1 cellular context compared by ENCODE assay signal in the genomic region with DNA sequence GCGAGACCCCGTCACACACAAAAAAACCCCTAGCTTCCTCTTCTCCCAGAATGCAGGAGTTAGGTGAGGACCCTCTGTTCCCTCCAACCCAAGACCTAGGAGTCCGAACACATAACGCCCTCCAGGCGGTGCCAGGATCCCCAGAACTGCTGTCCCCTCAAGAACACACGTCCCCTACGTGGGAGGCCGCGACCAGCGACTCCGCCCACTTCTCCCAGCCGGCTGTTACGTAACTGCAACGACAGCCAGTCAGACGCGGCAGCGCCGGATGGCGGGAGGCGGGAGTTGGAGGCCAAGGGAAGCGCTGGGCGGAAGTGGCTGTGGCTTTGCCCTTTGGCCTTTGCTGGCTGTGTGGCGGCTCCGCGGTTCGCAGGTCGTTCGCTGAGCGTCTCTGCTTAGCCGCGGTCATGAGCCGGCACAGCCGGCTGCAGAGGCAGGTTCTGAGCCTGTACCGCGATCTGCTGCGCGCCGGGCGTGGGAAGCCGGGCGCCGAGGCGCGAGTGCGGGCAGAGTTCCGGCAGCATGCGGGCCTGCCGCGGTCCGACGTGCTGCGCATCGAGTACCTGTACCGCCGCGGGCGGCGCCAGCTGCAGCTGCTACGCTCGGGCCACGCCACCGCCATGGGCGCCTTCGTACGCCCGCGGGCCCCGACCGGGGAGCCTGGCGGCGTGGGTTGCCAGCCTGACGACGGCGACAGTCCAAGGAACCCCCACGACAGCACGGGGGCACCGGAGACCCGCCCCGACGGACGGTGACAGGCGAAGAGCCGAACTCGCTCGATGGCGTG.
TF ChIP-seq lines count a peak whose summit lies in the region.

A gene with protein sequence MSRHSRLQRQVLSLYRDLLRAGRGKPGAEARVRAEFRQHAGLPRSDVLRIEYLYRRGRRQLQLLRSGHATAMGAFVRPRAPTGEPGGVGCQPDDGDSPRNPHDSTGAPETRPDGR (plus strand): TSS at position 321 of the 787 bp plus-strand sequence. CDS start 87 bp downstream, at position 408.

TF ChIP-seq in HepG2, 621 proteins besides CTCF, POLR2A, EP300 and RAD21 (continued from another document and continues in another):
- TF ChIP-seq, protein P1, sequence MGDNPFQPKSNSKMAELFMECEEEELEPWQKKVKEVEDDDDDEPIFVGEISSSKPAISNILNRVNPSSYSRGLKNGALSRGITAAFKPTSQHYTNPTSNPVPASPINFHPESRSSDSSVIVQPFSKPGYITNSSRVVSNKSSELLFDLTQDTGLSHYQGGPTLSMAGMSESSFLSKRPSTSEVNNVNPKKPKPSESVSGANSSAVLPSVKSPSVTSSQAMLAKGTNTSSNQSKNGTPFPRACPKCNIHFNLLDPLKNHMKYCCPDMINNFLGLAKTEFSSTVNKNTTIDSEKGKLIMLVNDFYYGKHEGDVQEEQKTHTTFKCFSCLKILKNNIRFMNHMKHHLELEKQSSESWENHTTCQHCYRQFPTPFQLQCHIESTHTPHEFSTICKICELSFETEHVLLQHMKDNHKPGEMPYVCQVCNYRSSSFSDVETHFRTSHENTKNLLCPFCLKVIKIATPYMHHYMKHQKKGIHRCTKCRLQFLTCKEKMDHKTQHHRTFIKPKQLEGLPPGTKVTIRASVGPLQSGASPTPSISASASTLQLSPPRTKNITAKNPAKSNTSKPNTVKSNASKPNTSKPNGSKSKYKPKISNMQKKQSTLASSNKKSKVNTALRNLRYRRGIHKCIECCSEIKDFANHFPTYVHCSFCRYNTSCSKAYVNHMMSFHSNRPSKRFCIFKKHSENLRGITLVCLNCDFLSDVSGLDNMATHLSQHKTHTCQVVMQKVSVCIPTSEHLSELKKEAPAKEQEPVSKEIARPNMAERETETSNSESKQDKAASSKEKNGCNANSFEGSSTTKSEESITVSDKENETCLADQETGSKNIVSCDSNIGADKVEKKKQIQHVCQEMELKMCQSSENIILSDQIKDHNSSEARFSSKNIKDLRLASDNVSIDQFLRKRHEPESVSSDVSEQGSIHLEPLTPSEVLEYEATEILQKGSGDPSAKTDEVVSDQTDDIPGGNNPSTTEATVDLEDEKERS (CRISPR knock-in tag; IDR thresholded peaks at IDR 0.05): peak; percentile 72; the same call in 1 of the 2 replicates
- TF ChIP-seq, protein P2, sequence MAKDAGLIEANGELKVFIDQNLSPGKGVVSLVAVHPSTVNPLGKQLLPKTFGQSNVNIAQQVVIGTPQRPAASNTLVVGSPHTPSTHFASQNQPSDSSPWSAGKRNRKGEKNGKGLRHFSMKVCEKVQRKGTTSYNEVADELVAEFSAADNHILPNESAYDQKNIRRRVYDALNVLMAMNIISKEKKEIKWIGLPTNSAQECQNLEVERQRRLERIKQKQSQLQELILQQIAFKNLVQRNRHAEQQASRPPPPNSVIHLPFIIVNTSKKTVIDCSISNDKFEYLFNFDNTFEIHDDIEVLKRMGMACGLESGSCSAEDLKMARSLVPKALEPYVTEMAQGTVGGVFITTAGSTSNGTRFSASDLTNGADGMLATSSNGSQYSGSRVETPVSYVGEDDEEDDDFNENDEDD (CRISPR knock-in tag; IDR thresholded peaks at IDR 0.05; ENCODE audit: borderline replicate concordance): peak; percentile 91; the same call in 1 of the 2 replicates
- peak; percentile 35; the same call in 1 of the 2 replicates for TF ChIP-seq ZNF891 (CRISPR knock-in tag; IDR thresholded peaks at IDR 0.05)
- TF ChIP-seq, protein P3, sequence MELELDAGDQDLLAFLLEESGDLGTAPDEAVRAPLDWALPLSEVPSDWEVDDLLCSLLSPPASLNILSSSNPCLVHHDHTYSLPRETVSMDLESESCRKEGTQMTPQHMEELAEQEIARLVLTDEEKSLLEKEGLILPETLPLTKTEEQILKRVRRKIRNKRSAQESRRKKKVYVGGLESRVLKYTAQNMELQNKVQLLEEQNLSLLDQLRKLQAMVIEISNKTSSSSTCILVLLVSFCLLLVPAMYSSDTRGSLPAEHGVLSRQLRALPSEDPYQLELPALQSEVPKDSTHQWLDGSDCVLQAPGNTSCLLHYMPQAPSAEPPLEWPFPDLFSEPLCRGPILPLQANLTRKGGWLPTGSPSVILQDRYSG (CRISPR knock-in tag; IDR thresholded peaks at IDR 0.05): no peak
- TF ChIP-seq, protein P4, sequence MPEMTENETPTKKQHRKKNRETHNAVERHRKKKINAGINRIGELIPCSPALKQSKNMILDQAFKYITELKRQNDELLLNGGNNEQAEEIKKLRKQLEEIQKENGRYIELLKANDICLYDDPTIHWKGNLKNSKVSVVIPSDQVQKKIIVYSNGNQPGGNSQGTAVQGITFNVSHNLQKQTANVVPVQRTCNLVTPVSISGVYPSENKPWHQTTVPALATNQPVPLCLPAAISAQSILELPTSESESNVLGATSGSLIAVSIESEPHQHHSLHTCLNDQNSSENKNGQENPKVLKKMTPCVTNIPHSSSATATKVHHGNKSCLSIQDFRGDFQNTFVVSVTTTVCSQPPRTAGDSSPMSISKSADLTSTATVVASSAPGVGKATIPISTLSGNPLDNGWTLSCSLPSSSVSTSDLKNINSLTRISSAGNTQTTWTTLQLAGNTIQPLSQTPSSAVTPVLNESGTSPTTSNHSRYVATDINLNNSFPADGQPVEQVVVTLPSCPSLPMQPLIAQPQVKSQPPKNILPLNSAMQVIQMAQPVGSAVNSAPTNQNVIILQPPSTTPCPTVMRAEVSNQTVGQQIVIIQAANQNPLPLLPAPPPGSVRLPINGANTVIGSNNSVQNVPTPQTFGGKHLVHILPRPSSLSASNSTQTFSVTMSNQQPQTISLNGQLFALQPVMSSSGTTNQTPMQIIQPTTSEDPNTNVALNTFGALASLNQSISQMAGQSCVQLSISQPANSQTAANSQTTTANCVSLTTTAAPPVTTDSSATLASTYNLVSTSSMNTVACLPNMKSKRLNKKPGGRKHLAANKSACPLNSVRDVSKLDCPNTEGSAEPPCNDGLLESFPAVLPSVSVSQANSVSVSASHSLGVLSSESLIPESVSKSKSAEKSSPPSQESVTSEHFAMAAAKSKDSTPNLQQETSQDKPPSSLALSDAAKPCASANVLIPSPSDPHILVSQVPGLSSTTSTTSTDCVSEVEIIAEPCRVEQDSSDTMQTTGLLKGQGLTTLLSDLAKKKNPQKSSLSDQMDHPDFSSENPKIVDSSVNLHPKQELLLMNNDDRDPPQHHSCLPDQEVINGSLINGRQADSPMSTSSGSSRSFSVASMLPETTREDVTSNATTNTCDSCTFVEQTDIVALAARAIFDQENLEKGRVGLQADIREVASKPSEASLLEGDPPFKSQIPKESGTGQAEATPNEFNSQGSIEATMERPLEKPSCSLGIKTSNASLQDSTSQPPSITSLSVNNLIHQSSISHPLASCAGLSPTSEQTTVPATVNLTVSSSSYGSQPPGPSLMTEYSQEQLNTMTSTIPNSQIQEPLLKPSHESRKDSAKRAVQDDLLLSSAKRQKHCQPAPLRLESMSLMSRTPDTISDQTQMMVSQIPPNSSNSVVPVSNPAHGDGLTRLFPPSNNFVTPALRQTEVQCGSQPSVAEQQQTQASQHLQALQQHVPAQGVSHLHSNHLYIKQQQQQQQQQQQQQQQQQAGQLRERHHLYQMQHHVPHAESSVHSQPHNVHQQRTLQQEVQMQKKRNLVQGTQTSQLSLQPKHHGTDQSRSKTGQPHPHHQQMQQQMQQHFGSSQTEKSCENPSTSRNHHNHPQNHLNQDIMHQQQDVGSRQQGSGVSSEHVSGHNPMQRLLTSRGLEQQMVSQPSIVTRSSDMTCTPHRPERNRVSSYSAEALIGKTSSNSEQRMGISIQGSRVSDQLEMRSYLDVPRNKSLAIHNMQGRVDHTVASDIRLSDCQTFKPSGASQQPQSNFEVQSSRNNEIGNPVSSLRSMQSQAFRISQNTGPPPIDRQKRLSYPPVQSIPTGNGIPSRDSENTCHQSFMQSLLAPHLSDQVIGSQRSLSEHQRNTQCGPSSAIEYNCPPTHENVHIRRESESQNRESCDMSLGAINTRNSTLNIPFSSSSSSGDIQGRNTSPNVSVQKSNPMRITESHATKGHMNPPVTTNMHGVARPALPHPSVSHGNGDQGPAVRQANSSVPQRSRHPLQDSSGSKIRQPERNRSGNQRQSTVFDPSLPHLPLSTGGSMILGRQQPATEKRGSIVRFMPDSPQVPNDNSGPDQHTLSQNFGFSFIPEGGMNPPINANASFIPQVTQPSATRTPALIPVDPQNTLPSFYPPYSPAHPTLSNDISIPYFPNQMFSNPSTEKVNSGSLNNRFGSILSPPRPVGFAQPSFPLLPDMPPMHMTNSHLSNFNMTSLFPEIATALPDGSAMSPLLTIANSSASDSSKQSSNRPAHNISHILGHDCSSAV (CRISPR knock-in tag; IDR thresholded peaks at IDR 0.05; ENCODE audit: borderline replicate concordance): no peak
- TF ChIP-seq, protein P5, sequence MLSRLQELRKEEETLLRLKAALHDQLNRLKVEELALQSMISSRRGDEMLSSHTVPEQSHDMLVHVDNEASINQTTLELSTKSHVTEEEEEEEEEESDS (CRISPR knock-in tag; IDR thresholded peaks at IDR 0.05; ENCODE audit: borderline replicate concordance): 0 out of 2 replicates have a peak, but pooled peaks have one; percentile 25
- TF ChIP-seq, protein P6, sequence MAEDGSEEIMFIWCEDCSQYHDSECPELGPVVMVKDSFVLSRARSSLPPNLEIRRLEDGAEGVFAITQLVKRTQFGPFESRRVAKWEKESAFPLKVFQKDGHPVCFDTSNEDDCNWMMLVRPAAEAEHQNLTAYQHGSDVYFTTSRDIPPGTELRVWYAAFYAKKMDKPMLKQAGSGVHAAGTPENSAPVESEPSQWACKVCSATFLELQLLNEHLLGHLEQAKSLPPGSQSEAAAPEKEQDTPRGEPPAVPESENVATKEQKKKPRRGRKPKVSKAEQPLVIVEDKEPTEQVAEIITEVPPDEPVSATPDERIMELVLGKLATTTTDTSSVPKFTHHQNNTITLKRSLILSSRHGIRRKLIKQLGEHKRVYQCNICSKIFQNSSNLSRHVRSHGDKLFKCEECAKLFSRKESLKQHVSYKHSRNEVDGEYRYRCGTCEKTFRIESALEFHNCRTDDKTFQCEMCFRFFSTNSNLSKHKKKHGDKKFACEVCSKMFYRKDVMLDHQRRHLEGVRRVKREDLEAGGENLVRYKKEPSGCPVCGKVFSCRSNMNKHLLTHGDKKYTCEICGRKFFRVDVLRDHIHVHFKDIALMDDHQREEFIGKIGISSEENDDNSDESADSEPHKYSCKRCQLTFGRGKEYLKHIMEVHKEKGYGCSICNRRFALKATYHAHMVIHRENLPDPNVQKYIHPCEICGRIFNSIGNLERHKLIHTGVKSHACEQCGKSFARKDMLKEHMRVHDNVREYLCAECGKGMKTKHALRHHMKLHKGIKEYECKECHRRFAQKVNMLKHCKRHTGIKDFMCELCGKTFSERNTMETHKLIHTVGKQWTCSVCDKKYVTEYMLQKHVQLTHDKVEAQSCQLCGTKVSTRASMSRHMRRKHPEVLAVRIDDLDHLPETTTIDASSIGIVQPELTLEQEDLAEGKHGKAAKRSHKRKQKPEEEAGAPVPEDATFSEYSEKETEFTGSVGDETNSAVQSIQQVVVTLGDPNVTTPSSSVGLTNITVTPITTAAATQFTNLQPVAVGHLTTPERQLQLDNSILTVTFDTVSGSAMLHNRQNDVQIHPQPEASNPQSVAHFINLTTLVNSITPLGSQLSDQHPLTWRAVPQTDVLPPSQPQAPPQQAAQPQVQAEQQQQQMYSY (CRISPR knock-in tag; IDR thresholded peaks at IDR 0.05): no peak
- TF ChIP-seq, protein P7, sequence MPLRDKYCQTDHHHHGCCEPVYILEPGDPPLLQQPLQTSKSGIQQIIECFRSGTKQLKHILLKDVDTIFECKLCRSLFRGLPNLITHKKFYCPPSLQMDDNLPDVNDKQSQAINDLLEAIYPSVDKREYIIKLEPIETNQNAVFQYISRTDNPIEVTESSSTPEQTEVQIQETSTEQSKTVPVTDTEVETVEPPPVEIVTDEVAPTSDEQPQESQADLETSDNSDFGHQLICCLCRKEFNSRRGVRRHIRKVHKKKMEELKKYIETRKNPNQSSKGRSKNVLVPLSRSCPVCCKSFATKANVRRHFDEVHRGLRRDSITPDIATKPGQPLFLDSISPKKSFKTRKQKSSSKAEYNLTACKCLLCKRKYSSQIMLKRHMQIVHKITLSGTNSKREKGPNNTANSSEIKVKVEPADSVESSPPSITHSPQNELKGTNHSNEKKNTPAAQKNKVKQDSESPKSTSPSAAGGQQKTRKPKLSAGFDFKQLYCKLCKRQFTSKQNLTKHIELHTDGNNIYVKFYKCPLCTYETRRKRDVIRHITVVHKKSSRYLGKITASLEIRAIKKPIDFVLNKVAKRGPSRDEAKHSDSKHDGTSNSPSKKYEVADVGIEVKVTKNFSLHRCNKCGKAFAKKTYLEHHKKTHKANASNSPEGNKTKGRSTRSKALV (CRISPR knock-in tag; IDR thresholded peaks at IDR 0.05): no peak
- 0 out of 2 replicates have a peak, but pooled peaks have one; percentile 25 for TF ChIP-seq JUNB (CRISPR knock-in tag; IDR thresholded peaks at IDR 0.05; ENCODE audit: borderline replicate concordance)
- no peak for TF ChIP-seq MAZ (IDR thresholded peaks at IDR 0.05; ENCODE audit: borderline replicate concordance, low read depth, low read length)
- peak; percentile 73 for TF ChIP-seq MAZ (CRISPR knock-in tag; IDR thresholded peaks at IDR 0.05; ENCODE audit: low read depth)
- peak; percentile 20; the same call in 1 of the 2 replicates for TF ChIP-seq ZNF839 (CRISPR knock-in tag; IDR thresholded peaks at IDR 0.05; ENCODE audit: borderline replicate concordance)
- no peak for TF ChIP-seq ZNF282 (IDR thresholded peaks at IDR 0.05; ENCODE audit: partially characterized antibody)
- no peak for TF ChIP-seq ZNF383 (CRISPR knock-in tag; IDR thresholded peaks at IDR 0.05; ENCODE audit: borderline replicate concordance)
- 0 out of 2 replicates have a peak, but pooled peaks have one; percentile 53 for TF ChIP-seq KLF9 (CRISPR knock-in tag; IDR thresholded peaks at IDR 0.05; ENCODE audit: low read depth)
- TF ChIP-seq, protein P8, sequence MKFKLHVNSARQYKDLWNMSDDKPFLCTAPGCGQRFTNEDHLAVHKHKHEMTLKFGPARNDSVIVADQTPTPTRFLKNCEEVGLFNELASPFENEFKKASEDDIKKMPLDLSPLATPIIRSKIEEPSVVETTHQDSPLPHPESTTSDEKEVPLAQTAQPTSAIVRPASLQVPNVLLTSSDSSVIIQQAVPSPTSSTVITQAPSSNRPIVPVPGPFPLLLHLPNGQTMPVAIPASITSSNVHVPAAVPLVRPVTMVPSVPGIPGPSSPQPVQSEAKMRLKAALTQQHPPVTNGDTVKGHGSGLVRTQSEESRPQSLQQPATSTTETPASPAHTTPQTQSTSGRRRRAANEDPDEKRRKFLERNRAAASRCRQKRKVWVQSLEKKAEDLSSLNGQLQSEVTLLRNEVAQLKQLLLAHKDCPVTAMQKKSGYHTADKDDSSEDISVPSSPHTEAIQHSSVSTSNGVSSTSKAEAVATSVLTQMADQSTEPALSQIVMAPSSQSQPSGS (CRISPR knock-in tag; IDR thresholded peaks at IDR 0.05): peak; percentile 59; the same call in 1 of the 2 replicates
- TF ChIP-seq MAFK (conservative IDR thresholded peaks at IDR 0.05 in 1 of 2, IDR thresholded peaks at IDR 0.05 in 1 of 2; ENCODE audit: low read length in 2 of 2): no peak
- TF ChIP-seq, protein P9, sequence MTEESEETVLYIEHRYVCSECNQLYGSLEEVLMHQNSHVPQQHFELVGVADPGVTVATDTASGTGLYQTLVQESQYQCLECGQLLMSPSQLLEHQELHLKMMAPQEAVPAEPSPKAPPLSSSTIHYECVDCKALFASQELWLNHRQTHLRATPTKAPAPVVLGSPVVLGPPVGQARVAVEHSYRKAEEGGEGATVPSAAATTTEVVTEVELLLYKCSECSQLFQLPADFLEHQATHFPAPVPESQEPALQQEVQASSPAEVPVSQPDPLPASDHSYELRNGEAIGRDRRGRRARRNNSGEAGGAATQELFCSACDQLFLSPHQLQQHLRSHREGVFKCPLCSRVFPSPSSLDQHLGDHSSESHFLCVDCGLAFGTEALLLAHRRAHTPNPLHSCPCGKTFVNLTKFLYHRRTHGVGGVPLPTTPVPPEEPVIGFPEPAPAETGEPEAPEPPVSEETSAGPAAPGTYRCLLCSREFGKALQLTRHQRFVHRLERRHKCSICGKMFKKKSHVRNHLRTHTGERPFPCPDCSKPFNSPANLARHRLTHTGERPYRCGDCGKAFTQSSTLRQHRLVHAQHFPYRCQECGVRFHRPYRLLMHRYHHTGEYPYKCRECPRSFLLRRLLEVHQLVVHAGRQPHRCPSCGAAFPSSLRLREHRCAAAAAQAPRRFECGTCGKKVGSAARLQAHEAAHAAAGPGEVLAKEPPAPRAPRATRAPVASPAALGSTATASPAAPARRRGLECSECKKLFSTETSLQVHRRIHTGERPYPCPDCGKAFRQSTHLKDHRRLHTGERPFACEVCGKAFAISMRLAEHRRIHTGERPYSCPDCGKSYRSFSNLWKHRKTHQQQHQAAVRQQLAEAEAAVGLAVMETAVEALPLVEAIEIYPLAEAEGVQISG (CRISPR knock-in tag; IDR thresholded peaks at IDR 0.05): peak; percentile 74
